ENCODE assay signal across 18 cellular contexts in genomic region chr12:109495012-109495411, GRCh38.
"Had no signal": no experiment of that assay in that cellular context is flagged by ENCODE, and none has a peak within 500 bp of the region (broad histone marks: within the 10 kb centered on the region; RNA-seq: fewer than 3 reads in every experiment).

No MANE protein-coding gene starts in this region.

- H3K4me1 Mint-ChIP-seq: neural progenitor cell had no signal

- H3K27me3 Mint-ChIP-seq: naive thymus-derived CD8-positive, alpha-beta T cell; progenitor cell of endocrine pancreas had no signal

- H3K9me3 Mint-ChIP-seq: naive thymus-derived CD8-positive, alpha-beta T cell; neural progenitor cell had no signal

- H3K9me3 ChIP-seq: heart right ventricle, pancreas, tibial nerve, upper lobe of right lung had no signal

- DNase-seq: cortex of kidney; dorsolateral prefrontal cortex; effector CD8-positive, alpha-beta T cell; heart right ventricle; hypothalamus; islet precursor cell; naive thymus-derived CD8-positive, alpha-beta T cell; nucleus accumbens; pancreas; right cardiac atrium; stimulated activated CD4-positive, alpha-beta T cell treated with anti-CD3 and anti-CD28 coated beads, Interleukin-2, amount 100 ng/mL, for 48 hours; stimulated activated naive CD4-positive, alpha-beta T cell treated with Interleukin-2 at 50 U/mL for 16 hours; upper lobe of right lung had no signal

- ATAC-seq: esophagus mucosa; heart right ventricle; left lobe of liver; naive thymus-derived CD8-positive, alpha-beta T cell; pancreas; right cardiac atrium; upper lobe of right lung had no signal

- H3K4me3 Mint-ChIP-seq: naive thymus-derived CD8-positive, alpha-beta T cell; neural progenitor cell had no signal

- H3K27ac Mint-ChIP-seq: neural progenitor cell, progenitor cell of endocrine pancreas had no signal
